In genomic region chr14:70942721-70943120, GRCh38 we compare ENCODE assay signal across 7 cellular contexts. TPM values are rescaled to one million over a fixed set of nuclear protein-coding genes. Genes with fewer than 3 reads are reported as not detected.
A peak's percentile ranks its signal among the peaks of the same experiment; 100 is the strongest.
DNase-seq lines count a peak whose midpoint lies in the region; ATAC-seq lines count a peak whose summit lies in the region.
"Not testable (repeated sequence)": the region's sequence is repeated elsewhere in the genome, so short reads cannot be mapped to it uniquely, and the experiment has no call there.

No MANE protein-coding gene starts in this region.

- H3K27me3 ChIP-seq in CD8-positive, alpha-beta memory T cell (ENCODE audit: insufficient read depth, low read length, poor library complexity, severe bottlenecking); naive thymus-derived CD4-positive, alpha-beta T cell (ENCODE audit: control insufficient read depth in 2 of 2, insufficient read depth in 2 of 2, low read length in 2 of 2): not testable (repeated sequence)

- H3K9me3 ChIP-seq in CD8-positive, alpha-beta memory T cell (ENCODE audit: low read length) = peaks cover 12% of the 10 kb centered on the region
- peaks cover 0 to 24% (median 12%) of the 10 kb centered on the region in 3 experiments for H3K9me3 ChIP-seq in naive thymus-derived CD4-positive, alpha-beta T cell (ENCODE audit: control insufficient read depth in 2 of 3, low read length in 3 of 3)

- intact Hi-C loops in activated naive CD4-positive, alpha-beta T cell treated with anti-CD3 and anti-CD28 coated beads for 36 hours (cut with micrococcal nuclease) = loop anchor here (1.0 kb wide), 2 partner anchors 8 to 35 kb away; partner anchors contain the start of gene PCNX1
- intact Hi-C loops in naive thymus-derived CD4-positive, alpha-beta T cell (cut with micrococcal nuclease) = not testable (repeated sequence)

- H3K36me3 Mint-ChIP-seq in CD8-positive, alpha-beta memory T cell = peaks cover 25 to 66% (median 58%) of the 10 kb centered on the region in 3 donors
- peaks cover 77% of the 10 kb centered on the region for H3K36me3 Mint-ChIP-seq in activated CD8-positive, alpha-beta memory T cell treated with anti-CD3 and anti-CD28 coated beads, Interleukin-2, amount 10 ng/mL, durations not matched to agents 7 days and 5 days
- peaks cover 70% of the 10 kb centered on the region for H3K36me3 Mint-ChIP-seq in activated naive CD4-positive, alpha-beta T cell treated with anti-CD3 and anti-CD28 coated beads for 36 hours (ENCODE audit: low read depth)
- peaks cover 73% of the 10 kb centered on the region for H3K36me3 Mint-ChIP-seq in activated naive CD8-positive, alpha-beta T cell treated with anti-CD3 and anti-CD28 coated beads, Interleukin-2, amount 50 U/mL, for 24 hours (ENCODE audit: low read depth)
- H3K36me3 Mint-ChIP-seq in naive thymus-derived CD4-positive, alpha-beta T cell = peaks cover 52 to 90% (median 74%) of the 10 kb centered on the region in 5 donors
- peaks cover 42% of the 10 kb centered on the region for H3K36me3 Mint-ChIP-seq in stimulated activated effector memory CD8-positive, alpha-beta T cell treated with anti-CD3 and anti-CD28 coated beads, Interleukin-12 subunit alpha, Interleukin-12 subunit beta, amount 100 ng/mL, for 72 hours

- peaks cover 75 to 84% (median 84%) of the 10 kb centered on the region in 3 donors for H3K4me1 Mint-ChIP-seq in CD8-positive, alpha-beta memory T cell
- H3K4me1 Mint-ChIP-seq in activated CD8-positive, alpha-beta memory T cell treated with anti-CD3 and anti-CD28 coated beads, Interleukin-2, amount 10 ng/mL, durations not matched to agents 7 days and 5 days = peaks cover 50% of the 10 kb centered on the region
- peaks cover 71% of the 10 kb centered on the region for H3K4me1 Mint-ChIP-seq in activated naive CD4-positive, alpha-beta T cell treated with anti-CD3 and anti-CD28 coated beads for 36 hours (ENCODE audit: low read depth)
- peaks cover 64% of the 10 kb centered on the region for H3K4me1 Mint-ChIP-seq in activated naive CD8-positive, alpha-beta T cell treated with anti-CD3 and anti-CD28 coated beads, Interleukin-2, amount 50 U/mL, for 24 hours
- peaks cover 44 to 86% (median 81%) of the 10 kb centered on the region in 7 donors for H3K4me1 Mint-ChIP-seq in naive thymus-derived CD4-positive, alpha-beta T cell
- H3K4me1 Mint-ChIP-seq in stimulated activated effector memory CD8-positive, alpha-beta T cell treated with anti-CD3 and anti-CD28 coated beads, Interleukin-12 subunit alpha, Interleukin-12 subunit beta, amount 100 ng/mL, for 72 hours = peaks cover 76% of the 10 kb centered on the region

- POLR2A ChIA-PET in CD8-positive, alpha-beta memory T cell (lab: Charles Lee) = interaction anchor here (0.5 to 1.6 kb wide), 2 partner anchors 42 to 133 kb away, joined by 3 to 5 read pairs; partner anchors contain the start of gene MAP3K9
- POLR2A ChIA-PET in naive thymus-derived CD4-positive, alpha-beta T cell (lab: Charles Lee) = interaction anchor here (0.7 to 3.9 kb wide), 6 partner anchors 11 to 37 kb away, joined by 3 to 68 read pairs (median 18); partner anchors contain the start of gene PCNX1

- H3K4me3 Mint-ChIP-seq in CD8-positive, alpha-beta memory T cell = peak overlapping the region; percentile 10 to 69 (median 61)
- not testable (repeated sequence) for H3K4me3 Mint-ChIP-seq in activated CD8-positive, alpha-beta memory T cell treated with anti-CD3 and anti-CD28 coated beads, Interleukin-2, amount 10 ng/mL, durations not matched to agents 7 days and 5 days; activated naive CD4-positive, alpha-beta T cell treated with anti-CD3 and anti-CD28 coated beads for 36 hours; activated naive CD8-positive, alpha-beta T cell treated with anti-CD3 and anti-CD28 coated beads, Interleukin-2, amount 50 U/mL, for 24 hours
- peak overlapping the region in 8 of 10 donors; percentile 33 to 86 (median 58) for H3K4me3 Mint-ChIP-seq in naive thymus-derived CD4-positive, alpha-beta T cell
- H3K4me3 Mint-ChIP-seq in stimulated activated effector memory CD8-positive, alpha-beta T cell treated with anti-CD3 and anti-CD28 coated beads, Interleukin-12 subunit alpha, Interleukin-12 subunit beta, amount 100 ng/mL, for 72 hours = peak overlapping the region; percentile 68

- not testable (repeated sequence) for DNase-seq in CD8-positive, alpha-beta memory T cell; activated CD8-positive, alpha-beta memory T cell treated with anti-CD3 and anti-CD28 coated beads, Interleukin-2, amount 10 ng/mL, durations not matched to agents 7 days and 5 days; activated naive CD8-positive, alpha-beta T cell treated with anti-CD3 and anti-CD28 coated beads, Interleukin-2, amount 50 U/mL, for 24 hours; naive thymus-derived CD4-positive, alpha-beta T cell; stimulated activated effector memory CD8-positive, alpha-beta T cell treated with anti-CD3 and anti-CD28 coated beads, Interleukin-12 subunit alpha, Interleukin-12 subunit beta, amount 100 ng/mL, for 72 hours (ENCODE audit: low spot score in 2 of 2)
- DNase-seq in activated CD4-positive, CD25-positive, alpha-beta regulatory T cell treated with anti-CD3 and anti-CD28 coated beads, Interleukin-2, amount 50 U/mL, for 72 hours = peak; percentile 46
- DNase-seq in activated naive CD4-positive, alpha-beta T cell treated with anti-CD3 and anti-CD28 coated beads for 36 hours = peak; percentile 63

- peak overlapping the region; percentile 57 to 95 (median 90) for H3K27ac Mint-ChIP-seq in CD8-positive, alpha-beta memory T cell
- peak overlapping the region; percentile 20 for H3K27ac Mint-ChIP-seq in activated CD8-positive, alpha-beta memory T cell treated with anti-CD3 and anti-CD28 coated beads, Interleukin-2, amount 10 ng/mL, durations not matched to agents 7 days and 5 days
- H3K27ac Mint-ChIP-seq in activated naive CD4-positive, alpha-beta T cell treated with anti-CD3 and anti-CD28 coated beads for 36 hours = peak overlapping the region; percentile 86
- peak overlapping the region; percentile 52 for H3K27ac Mint-ChIP-seq in activated naive CD8-positive, alpha-beta T cell treated with anti-CD3 and anti-CD28 coated beads, Interleukin-2, amount 50 U/mL, for 24 hours
- peak overlapping the region; percentile 26 to 99 (median 91) for H3K27ac Mint-ChIP-seq in naive thymus-derived CD4-positive, alpha-beta T cell
- H3K27ac Mint-ChIP-seq in stimulated activated effector memory CD8-positive, alpha-beta T cell treated with anti-CD3 and anti-CD28 coated beads, Interleukin-12 subunit alpha, Interleukin-12 subunit beta, amount 100 ng/mL, for 72 hours = peak overlapping the region; percentile 89

- ATAC-seq in activated CD8-positive, alpha-beta memory T cell treated with anti-CD3 and anti-CD28 coated beads, Interleukin-2, amount 10 ng/mL, durations not matched to agents 7 days and 5 days; naive thymus-derived CD4-positive, alpha-beta T cell: not testable (repeated sequence)
- peak; percentile 80 for ATAC-seq in activated naive CD8-positive, alpha-beta T cell treated with anti-CD3 and anti-CD28 coated beads, Interleukin-2, amount 50 U/mL, for 24 hours
- ATAC-seq in stimulated activated effector memory CD8-positive, alpha-beta T cell treated with anti-CD3 and anti-CD28 coated beads, Interleukin-12 subunit alpha, Interleukin-12 subunit beta, amount 100 ng/mL, for 72 hours = peak; percentile 67

- CTCF ChIA-PET in CD8-positive, alpha-beta memory T cell (lab: Charles Lee) = interaction anchor here (1.8 to 4.2 kb wide), 6 partner anchors 12 to 134 kb away, joined by 5 to 45 read pairs (median 8); partner anchors contain the start of genes MAP3K9 and PCNX1
- CTCF ChIA-PET in activated CD8-positive, alpha-beta memory T cell treated with anti-CD3 and anti-CD28 coated beads, Interleukin-2, amount 10 ng/mL, durations not matched to agents 7 days and 5 days (lab: Charles Lee) = interaction anchor here (0.6 to 3.1 kb wide), 5 partner anchors 12 to 125 kb away, joined by 3 to 18 read pairs (median 4); partner anchors contain the start of gene PCNX1
- CTCF ChIA-PET in activated naive CD4-positive, alpha-beta T cell treated with anti-CD3 and anti-CD28 coated beads for 36 hours (lab: Charles Lee) = interaction anchor here (1.4 to 1.5 kb wide), 2 partner anchors 9 to 29 kb away, joined by 3 to 4 read pairs; no protein-coding TSS in a partner anchor
- CTCF ChIA-PET in naive thymus-derived CD4-positive, alpha-beta T cell (lab: Charles Lee) = interaction anchor here (1.2 to 3.1 kb wide), 3 partner anchors 11 to 36 kb away, joined by 3 to 46 read pairs (median 29); partner anchors contain the start of gene PCNX1

- H3K4me1 ChIP-seq in CD8-positive, alpha-beta memory T cell (ENCODE audit: insufficient read depth, low read length) = peaks cover 15% of the 10 kb centered on the region
- peaks cover 17 to 21% of the 10 kb centered on the region in 2 donors for H3K4me1 ChIP-seq in naive thymus-derived CD4-positive, alpha-beta T cell (ENCODE audit: control insufficient read depth in 2 of 2, insufficient read depth in 2 of 2, low read length in 2 of 2)

- H3K36me3 ChIP-seq in CD8-positive, alpha-beta memory T cell (ENCODE audit: insufficient read depth, low read length) = not testable (repeated sequence)
- H3K36me3 ChIP-seq in naive thymus-derived CD4-positive, alpha-beta T cell (ENCODE audit: control insufficient read depth in 2 of 3, insufficient read depth in 3 of 3, low read length in 3 of 3) = peaks cover 0 to 26% (median 6%) of the 10 kb centered on the region in 3 experiments

- H3K27me3 Mint-ChIP-seq in CD8-positive, alpha-beta memory T cell; activated CD8-positive, alpha-beta memory T cell treated with anti-CD3 and anti-CD28 coated beads, Interleukin-2, amount 10 ng/mL, durations not matched to agents 7 days and 5 days; activated naive CD4-positive, alpha-beta T cell treated with anti-CD3 and anti-CD28 coated beads for 36 hours (ENCODE audit: low read depth); activated naive CD8-positive, alpha-beta T cell treated with anti-CD3 and anti-CD28 coated beads, Interleukin-2, amount 50 U/mL, for 24 hours; naive thymus-derived CD4-positive, alpha-beta T cell: not testable (repeated sequence)

- peak overlapping the region; percentile 10 for H3K4me3 ChIP-seq in CD8-positive, alpha-beta memory T cell (ENCODE audit: low read length)
- not testable (repeated sequence) for H3K4me3 ChIP-seq in naive thymus-derived CD4-positive, alpha-beta T cell (ENCODE audit: low read length)

- peaks cover 10 to 66% (median 42%) of the 10 kb centered on the region in 5 donors for H3K9me3 Mint-ChIP-seq in CD8-positive, alpha-beta memory T cell
- H3K9me3 Mint-ChIP-seq in activated CD8-positive, alpha-beta memory T cell treated with anti-CD3 and anti-CD28 coated beads, Interleukin-2, amount 10 ng/mL, durations not matched to agents 7 days and 5 days (ENCODE audit: low read depth) = peaks cover 31% of the 10 kb centered on the region
- H3K9me3 Mint-ChIP-seq in activated naive CD4-positive, alpha-beta T cell treated with anti-CD3 and anti-CD28 coated beads for 36 hours = peaks cover 52% of the 10 kb centered on the region
- peaks cover 59% of the 10 kb centered on the region for H3K9me3 Mint-ChIP-seq in activated naive CD8-positive, alpha-beta T cell treated with anti-CD3 and anti-CD28 coated beads, Interleukin-2, amount 50 U/mL, for 24 hours
- H3K9me3 Mint-ChIP-seq in naive thymus-derived CD4-positive, alpha-beta T cell = peaks cover 18 to 92% (median 55%) of the 10 kb centered on the region in 11 donors
- peaks cover 17% of the 10 kb centered on the region for H3K9me3 Mint-ChIP-seq in stimulated activated effector memory CD8-positive, alpha-beta T cell treated with anti-CD3 and anti-CD28 coated beads, Interleukin-12 subunit alpha, Interleukin-12 subunit beta, amount 100 ng/mL, for 72 hours

- not testable (repeated sequence) for H3K27ac ChIP-seq in CD8-positive, alpha-beta memory T cell (ENCODE audit: low read depth, low read length); naive thymus-derived CD4-positive, alpha-beta T cell (ENCODE audit: low read depth, low read length)

RNA-seq across cellular contexts. Expression of gene PCNX1, which starts 35.5 kb away (rescaled TPM):
- total RNA-seq in CD8-positive, alpha-beta memory T cell = 10 to 100 TPM; 37.4 to 46.2 TPM
- 13.4 TPM for polyA plus RNA-seq in CD8-positive, alpha-beta memory T cell
- 10 to 100 TPM; 64.4 to 69.2 TPM for total RNA-seq in activated CD8-positive, alpha-beta memory T cell treated with anti-CD3 and anti-CD28 coated beads, Interleukin-2, amount 10 ng/mL, durations not matched to agents 7 days and 5 days
- 10 to 100 TPM; 51.9 to 63.1 TPM for total RNA-seq in activated naive CD4-positive, alpha-beta T cell treated with anti-CD3 and anti-CD28 coated beads for 36 hours
- 100 to 1,000 TPM in 4 of 5 experiments, 10 to 100 TPM in 1; 80.8 to 114 (median 112) TPM for total RNA-seq in naive thymus-derived CD4-positive, alpha-beta T cell
- 10 to 100 TPM; 11.2 to 12.2 TPM for polyA plus RNA-seq in naive thymus-derived CD4-positive, alpha-beta T cell

Comparison
In these comparisons a context has a peak if more than half of its experiments do, and no peak if none do; other contexts are left out.
1. H3K27ac Mint-ChIP-seq: peak in every context shown above with its lines; median percentile 91 in naive thymus-derived CD4-positive, alpha-beta T cell; 90 in CD8-positive, alpha-beta memory T cell; 89 in stimulated activated effector memory CD8-positive, alpha-beta T cell treated with anti-CD3 and anti-CD28 coated beads, Interleukin-12 subunit alpha, Interleukin-12 subunit beta, amount 100 ng/mL, for 72 hours; 86 in activated naive CD4-positive, alpha-beta T cell treated with anti-CD3 and anti-CD28 coated beads for 36 hours; 52 in activated naive CD8-positive, alpha-beta T cell treated with anti-CD3 and anti-CD28 coated beads, Interleukin-2, amount 50 U/mL, for 24 hours; 20 in activated CD8-positive, alpha-beta memory T cell treated with anti-CD3 and anti-CD28 coated beads, Interleukin-2, amount 10 ng/mL, durations not matched to agents 7 days and 5 days.